ENCODE assay signal across 8 cellular contexts in the genomic region with DNA sequence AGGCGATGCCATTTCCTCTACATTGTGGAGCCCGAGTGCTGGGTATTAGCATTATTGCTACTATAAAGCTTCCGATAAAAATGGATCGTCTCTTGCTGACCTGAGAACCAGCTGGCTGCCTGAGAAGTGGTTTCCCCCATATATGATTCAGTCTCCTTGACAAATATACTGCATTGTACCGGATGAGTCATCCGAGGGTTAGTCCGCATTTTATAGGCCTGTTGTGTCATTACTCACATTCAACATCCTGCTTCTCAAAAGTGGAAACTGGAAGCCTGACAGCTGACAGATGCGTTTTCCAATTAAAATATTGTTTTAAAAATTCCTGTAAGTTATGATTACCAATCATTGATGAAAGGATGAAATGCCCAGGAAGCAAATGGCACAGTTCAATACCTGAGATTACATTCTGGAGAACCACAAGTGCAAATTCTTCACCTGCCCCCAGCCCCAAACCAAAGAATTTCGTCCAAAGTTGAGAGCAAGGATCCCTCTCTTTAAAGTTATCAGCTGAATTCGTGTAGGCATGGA.
DNase-seq lines count a peak whose midpoint lies in the region; ATAC-seq, FAIRE-seq and TF ChIP-seq lines count a peak whose summit lies in the region.

No MANE protein-coding gene starts in this region.

- WGBS in psoas muscle, 3 donors: 58 to 64% (median 60%) methylated on average over 10 of the region's 10 CpGs

- H3K27me3 ChIP-seq in BJ (ENCODE audit: control insufficient read depth, insufficient read depth, low read length) (no peaks in the 10 kb centered on the region), psoas muscle (ENCODE audit: insufficient read depth in 3 of 3, low read length in 2 of 3) (no peaks in the 10 kb centered on the region)
- H3K27me3 ChIP-seq in CD8-positive, alpha-beta memory T cell (ENCODE audit: insufficient read depth, low read length, poor library complexity, severe bottlenecking): no peaks in the 10 kb centered on the region

- peak; percentile 87 for DNase-seq in BJ (ENCODE audit: low read depth)
- DNase-seq in HS-27A (ENCODE audit: low read depth): peak; percentile 69
- DNase-seq in SHP77 (lab: John Stamatoyannopoulos, UW): peak; percentile 87 to 91
- peak; percentile 16 to 65 for DNase-seq in erythroblast (lab: John Stamatoyannopoulos, UW)
- no peak for DNase-seq in psoas muscle
- no peak for DNase-seq in GM12891 (ENCODE audit: insufficient read length, low spot score)
- DNase-seq in CD8-positive, alpha-beta memory T cell: no peak

- TF ChIP-seq CTCF in BJ (IDR thresholded peaks at IDR 0.05; ENCODE audit: insufficient read depth, low read depth, low read length): no peak
- no peak for TF ChIP-seq CTCF in psoas muscle (IDR thresholded peaks at IDR 0.05)

- H3K36me3 Mint-ChIP-seq in CD8-positive, alpha-beta memory T cell: no peaks in the 10 kb centered on the region

- H3K4me3 Mint-ChIP-seq in CD8-positive, alpha-beta memory T cell: peak overlapping the region in 2 of 7 donors; percentile 18 to 53

- peak overlapping the region in 3 of 8 donors; percentile 52 to 58 (median 54) for H3K27ac Mint-ChIP-seq in CD8-positive, alpha-beta memory T cell

- H3K27ac ChIP-seq in psoas muscle: peak overlapping the region; percentile 59
- H3K27ac ChIP-seq in CD8-positive, alpha-beta memory T cell (ENCODE audit: low read depth, low read length): no peak overlapping the region

- CTCF ChIA-PET in BJ (lab: Yijun Ruan, JAX): interaction anchor here (0.7 to 1.3 kb wide), 6 partner anchors 8 to 101 kb away, joined by 3 to 5 read pairs (median 4); no protein-coding TSS in a partner anchor
- CTCF ChIA-PET in CD8-positive, alpha-beta memory T cell (lab: Charles Lee): no interaction called here

- H3K4me1 ChIP-seq in psoas muscle: peaks cover 10% of the 10 kb centered on the region
- no peaks in the 10 kb centered on the region for H3K4me1 ChIP-seq in CD8-positive, alpha-beta memory T cell (ENCODE audit: insufficient read depth, low read length)

- H3K9me3 Mint-ChIP-seq in CD8-positive, alpha-beta memory T cell: no peaks in the 10 kb centered on the region

- FAIRE-seq in GM12891 (lab: Jason Lieb, UNC): no peak

- POLR2A ChIA-PET in BJ (lab: Charles Lee): no interaction called here
- POLR2A ChIA-PET in CD8-positive, alpha-beta memory T cell (lab: Charles Lee): no interaction called here

- intact Hi-C loops in psoas muscle (cut with DNase I): loop anchor here in 1 of 2 donors (5.0 kb wide), 1 partner anchor 61 kb away; no protein-coding TSS in a partner anchor

- no peaks in the 10 kb centered on the region for H3K9me3 ChIP-seq in psoas muscle
- no peaks in the 10 kb centered on the region for H3K9me3 ChIP-seq in CD8-positive, alpha-beta memory T cell (ENCODE audit: low read length)

- ATAC-seq in GM18858 (IDR thresholded peaks at IDR 0.05; ENCODE audit: unreplicated experiment) (peak; percentile 49), psoas muscle (peak; percentile 56 to 72 (median 61))

- H3K36me3 ChIP-seq in BJ (ENCODE audit: control insufficient read depth, insufficient read depth, low read length) (no peaks in the 10 kb centered on the region), psoas muscle (ENCODE audit: insufficient read depth in 1 of 2, low read depth in 1 of 2) (no peaks in the 10 kb centered on the region)
- no peaks in the 10 kb centered on the region for H3K36me3 ChIP-seq in CD8-positive, alpha-beta memory T cell (ENCODE audit: insufficient read depth, low read length)

- no peaks in the 10 kb centered on the region for H3K27me3 Mint-ChIP-seq in CD8-positive, alpha-beta memory T cell

- TF ChIP-seq POLR2A in erythroblast (IDR thresholded peaks at IDR 0.05; ENCODE audit: low read length) (no peak), GM12891 (IDR thresholded peaks at IDR 0.05; ENCODE audit: low read depth, low read length) (no peak)

- H3K4me3 ChIP-seq in BJ (ENCODE audit: low read depth, low read length) (no peak overlapping the region), psoas muscle (peak overlapping the region; percentile 18)
- no peak overlapping the region for H3K4me3 ChIP-seq in CD8-positive, alpha-beta memory T cell (ENCODE audit: low read length)

- peaks cover 7 to 8% (median 7%) of the 10 kb centered on the region in 3 donors for H3K4me1 Mint-ChIP-seq in CD8-positive, alpha-beta memory T cell

TF ChIP-seq in GM12891, 5 proteins besides CTCF, POLR2A, EP300 and RAD21:
- no peak for TF ChIP-seq SPI1 (IDR thresholded peaks at IDR 0.05; ENCODE audit: low read depth, low read length)
- no peak for TF ChIP-seq POLR2AphosphoS5 (IDR thresholded peaks at IDR 0.05; ENCODE audit: low read depth, low read length)
- no peak for TF ChIP-seq PAX5 (IDR thresholded peaks at IDR 0.05; ENCODE audit: insufficient read depth, low read length, severe bottlenecking)
- TF ChIP-seq POU2F2 (IDR thresholded peaks at IDR 0.05; ENCODE audit: low read depth, low read length): no peak
- no peak for TF ChIP-seq TAF1 (IDR thresholded peaks at IDR 0.05; ENCODE audit: low read depth, low read length)

Comparison
In these comparisons a context has a peak if more than half of its experiments do, and no peak if none do; other contexts are left out.
1. DNase-seq: peak in BJ (single experiment), HS-27A (single experiment), SHP77 (2 of 2) and erythroblast (2 of 2); none in psoas muscle (0 of 2), GM12891 (single experiment) and CD8-positive, alpha-beta memory T cell (0 of 5).